10 cellular contexts compared by ENCODE assay signal in genomic region chr2:121722479-121722878, GRCh38. TPM values are rescaled to one million over a fixed set of nuclear protein-coding genes. Genes with fewer than 3 reads are reported as not detected.
DNase-seq lines count a peak whose midpoint lies in the region; ATAC-seq and TF ChIP-seq lines count a peak whose summit lies in the region.
"Had no signal": no experiment of that assay in that cellular context is flagged by ENCODE, and none has a peak within 500 bp of the region (broad histone marks: within the 10 kb centered on the region; RNA-seq: fewer than 3 reads in every experiment).

No MANE protein-coding gene starts in this region.

- peaks cover 0 to 14% (median 4%) of the 10 kb centered on the region in 3 donors for H3K36me3 Mint-ChIP-seq in CD8-positive, alpha-beta memory T cell

- H2AK5ac ChIP-seq in IMR-90 (ENCODE audit: low read depth, low read length) = peak overlapping the region; percentile 41; the same call in 1 of the 2 replicates

- peak overlapping the region; percentile 26; the same call in 1 of the 2 replicates for H2BK20ac ChIP-seq in IMR-90 (ENCODE audit: low read depth, low read length)

- no peak overlapping the region for H2AFZ ChIP-seq in IMR-90 (replicated peaks; ENCODE audit: low read length, poor library complexity)

- no peaks in the 10 kb centered on the region for H4K20me1 ChIP-seq in IMR-90 (ENCODE audit: insufficient read depth, low read length)

- TF ChIP-seq CTCF in IMR-90 (conservative IDR thresholded peaks at IDR 0.05; ENCODE audit: low read depth, low read length) (no peak; the same call in 1 of the 2 replicates), ascending aorta (IDR thresholded peaks at IDR 0.05) (no peak), uterus (IDR thresholded peaks at IDR 0.05) (no peak)

- H3K4ac ChIP-seq in IMR-90 (ENCODE audit: low read depth, low read length) = peak overlapping the region; percentile 13; the same call in 1 of the 2 replicates

- BruUV-seq in IMR-90 (replicated peaks; lab: Mats Ljungman, UMichigan) = no TSS peak

- no peak overlapping the region for H3K27ac Mint-ChIP-seq in CD8-positive, alpha-beta memory T cell

- in situ Hi-C loops in IMR-90 (cut with MboI; ENCODE audit: low sequenced_read_pairs) = loop anchor here (10.0 kb wide), 2 partner anchors 188 to 328 kb away; partner anchors contain the start of gene RNU4ATAC

- H4K91ac ChIP-seq in IMR-90 (ENCODE audit: insufficient read depth, low read depth, low read length) = no peak overlapping the region

- H4K5ac ChIP-seq in IMR-90 (ENCODE audit: low read depth, low read length) = no peak overlapping the region

- peak; percentile 14 for DNase-seq in COLO829 (ENCODE audit: low spot score)
- DNase-seq in IMR-90 = peak; percentile 87
- DNase-seq in ascending aorta (ENCODE audit: low spot score in 2 of 2) = no peak
- peak; percentile 78 to 92 for DNase-seq in lung microvascular endothelial cell (ENCODE audit: low read depth in 2 of 2)
- no peak for DNase-seq in T-helper 9 cell
- DNase-seq in uterus = no peak
- DNase-seq in CD8-positive, alpha-beta memory T cell = no peak
- DNase-seq in NCI-H446 (lab: John Stamatoyannopoulos, UW) = no peak
- DNase-seq: cortex of kidney, NCI-H510A treated with DMSO at 0.1 percent for 48 hours had no signal

- H2BK5ac ChIP-seq in IMR-90 (ENCODE audit: low read depth, low read length, poor library complexity, severe bottlenecking) = peak overlapping the region; percentile 74

- H3K27me3 Mint-ChIP-seq in CD8-positive, alpha-beta memory T cell = no peaks in the 10 kb centered on the region

- no peak overlapping the region for H3K14ac ChIP-seq in IMR-90 (replicated peaks; ENCODE audit: low read depth, low read length)

- TF ChIP-seq POLR2A in IMR-90 (IDR thresholded peaks at IDR 0.05; ENCODE audit: low read depth, low read length) = no peak
- TF ChIP-seq POLR2A in uterus (IDR thresholded peaks at IDR 0.05) = no peak

- 0 out of 4 replicates have a peak overlapping the region, but pooled peaks of 1 of the 2 experiments have one; percentile 22 for H4K8ac ChIP-seq in IMR-90 (ENCODE audit: low read depth in 2 of 2, low read length in 2 of 2)

- H3K4me3 Mint-ChIP-seq in CD8-positive, alpha-beta memory T cell = no peak overlapping the region

- H3K79me1 ChIP-seq in IMR-90 (ENCODE audit: low read depth in 1 of 2, low read length in 2 of 2) = 0 out of 4 replicates have a peak, but pooled peaks cover 0 to 15% of the 10 kb centered on the region in 2 experiments

- peak overlapping the region; percentile 20; the same call in 1 of the 2 replicates for H3K18ac ChIP-seq in IMR-90 (ENCODE audit: low read depth, low read length)

- no peak overlapping the region for H3K4me3 ChIP-seq in IMR-90 (ENCODE audit: insufficient read depth, low read depth, low read length)
- H3K4me3 ChIP-seq in ascending aorta = no peak overlapping the region
- H3K4me3 ChIP-seq in uterus = no peak overlapping the region
- no peak overlapping the region for H3K4me3 ChIP-seq in CD8-positive, alpha-beta memory T cell (ENCODE audit: low read length)

- H3K9ac ChIP-seq in IMR-90 (ENCODE audit: low read depth, low read length) = peak overlapping the region; percentile 43; the same call in 1 of the 2 replicates

- H3K27ac ChIP-seq in IMR-90 (ENCODE audit: insufficient read depth, low read length) (peak overlapping the region; percentile 59; the same call in 1 of the 2 replicates), ascending aorta (peak overlapping the region; percentile 58 to 78), uterus (no peak overlapping the region)
- no peak overlapping the region for H3K27ac ChIP-seq in CD8-positive, alpha-beta memory T cell (ENCODE audit: low read depth, low read length)

- H3K9me3 Mint-ChIP-seq in CD8-positive, alpha-beta memory T cell = no peaks in the 10 kb centered on the region

- dilution Hi-C loops in IMR-90 (cut with HindIII; ENCODE audit: low sequenced_read_pairs, unreplicated experiment) = no loop called here

- peak overlapping the region; percentile 70 for H3K4me2 ChIP-seq in IMR-90 (ENCODE audit: low read depth, low read length)

- H3K56ac ChIP-seq in IMR-90 (ENCODE audit: extremely low read depth, insufficient read depth, low read length) = no peak overlapping the region

- peak; percentile 55 for ATAC-seq in IMR-90 (ENCODE audit: low read depth)

- H2AK9ac ChIP-seq in IMR-90 (replicated peaks; ENCODE audit: low read depth, low read length, poor library complexity) = no peak overlapping the region

- intact Hi-C loops in IMR-90 (cut with micrococcal nuclease) (no loop called here), ascending aorta (cut with DNase I) (loop anchor here (1.0 kb wide), 2 partner anchors 15 to 192 kb away; partner anchors contain the start of gene RNU4ATAC), uterus (cut with DNase I; ENCODE audit: low total_unique reads) (no loop called here)

- H3K27me3 ChIP-seq in IMR-90 (ENCODE audit: control insufficient read depth, insufficient read depth, low read length) (no peaks in the 10 kb centered on the region), ascending aorta (no peaks in the 10 kb centered on the region), uterus (no peaks in the 10 kb centered on the region)
- H3K27me3 ChIP-seq in CD8-positive, alpha-beta memory T cell (ENCODE audit: insufficient read depth, low read length, poor library complexity, severe bottlenecking) = no peaks in the 10 kb centered on the region

- H3K36me3 ChIP-seq in IMR-90 (ENCODE audit: control insufficient read depth, insufficient read depth, low read length) (peaks cover 4% of the 10 kb centered on the region), ascending aorta (peaks cover 3 to 15% of the 10 kb centered on the region in 2 donors), uterus (no peaks in the 10 kb centered on the region)
- H3K36me3 ChIP-seq in CD8-positive, alpha-beta memory T cell (ENCODE audit: insufficient read depth, low read length) = no peaks in the 10 kb centered on the region

- no peak overlapping the region for H2BK120ac ChIP-seq in IMR-90 (ENCODE audit: low read depth, low read length)

- no peak overlapping the region for H3K23ac ChIP-seq in IMR-90 (ENCODE audit: low read depth, low read length)

- peaks cover 3 to 6% (median 5%) of the 10 kb centered on the region in 3 donors for H3K4me1 Mint-ChIP-seq in CD8-positive, alpha-beta memory T cell

- CTCF ChIA-PET in IMR-90 (lab: Yijun Ruan, JAX) = no interaction called here
- CTCF ChIA-PET in CD8-positive, alpha-beta memory T cell (lab: Charles Lee) = interaction anchor here (6.6 kb wide), 1 partner anchor 191 kb away, joined by 49 read pairs; the partner anchor contains the start of gene RNU4ATAC

- TF ChIP-seq RAD21 in IMR-90 (IDR thresholded peaks at IDR 0.05; ENCODE audit: low read length) = no peak

- 0 out of 3 replicates have a peak overlapping the region, but pooled peaks have one; percentile 37 for H2BK15ac ChIP-seq in IMR-90 (ENCODE audit: low read depth, low read length)

- H3K9me1 ChIP-seq in IMR-90 (ENCODE audit: insufficient read depth, low read length) = peaks cover 13% of the 10 kb centered on the region

- H3K4me1 ChIP-seq in IMR-90 (ENCODE audit: control insufficient read depth, insufficient read depth, low read length) (peaks cover 6% of the 10 kb centered on the region; the same call in 1 of the 2 replicates), ascending aorta (no peaks in the 10 kb centered on the region), uterus (no peaks in the 10 kb centered on the region)
- H3K4me1 ChIP-seq in CD8-positive, alpha-beta memory T cell (ENCODE audit: insufficient read depth, low read length) = peaks cover 3% of the 10 kb centered on the region

- POLR2A ChIA-PET in IMR-90 (lab: Charles Lee; ENCODE audit: unreplicated experiment) = no interaction called here
- POLR2A ChIA-PET in CD8-positive, alpha-beta memory T cell (lab: Charles Lee) = no interaction called here

- 52% methylated on average over 3 of the region's 5 CpGs; no CpG with 5 or more reads in 1 of the 2 experiments for WGBS in IMR-90 (ENCODE audit: extremely low coverage in 2 of 2, insufficient read length in 1 of 2), 2 experiments

- H3K9me3 ChIP-seq in IMR-90 (ENCODE audit: control insufficient read depth, insufficient read depth, low read length) (no peaks in the 10 kb centered on the region), ascending aorta (no peaks in the 10 kb centered on the region), uterus (no peaks in the 10 kb centered on the region)
- H3K9me3 ChIP-seq in CD8-positive, alpha-beta memory T cell (ENCODE audit: low read length) = no peaks in the 10 kb centered on the region

TF ChIP-seq in IMR-90, 13 proteins besides CTCF, POLR2A, EP300 and RAD21:
- no peak for TF ChIP-seq BHLHE40 (IDR thresholded peaks at IDR 0.05; ENCODE audit: low read depth, low read length)
- TF ChIP-seq MAFK (IDR thresholded peaks at IDR 0.05; ENCODE audit: low read depth, low read length) = peak; percentile 64
- TF ChIP-seq RCOR1 (IDR thresholded peaks at IDR 0.05; ENCODE audit: insufficient replicate concordance, low read length) = peak; percentile 42
- no peak for TF ChIP-seq FOS (IDR thresholded peaks at IDR 0.05; ENCODE audit: low read depth, low read length)

RNA-seq across cellular contexts. Expression of gene NIFK, which starts 14.2 kb away (rescaled TPM):
- total RNA-seq in IMR-90 (2012; rRNA removed) (19.5 and 47.8 TPM in 2 replicates), ascending aorta (31.9 TPM), lung microvascular endothelial cell (24.4 and 43.8 TPM in 2 replicates), uterus (10 to 100 TPM; 21.2 to 61.2 (median 39.4) TPM)
- 22.7 and 24.3 TPM in 2 replicates for polyA plus RNA-seq in IMR-90 (2012; rRNA removed)
- polyA plus RNA-seq in IMR-90 (2012; cell fraction: cytosol; rRNA removed) = 3.9 and 5.8 TPM in 2 replicates
- 2.9 and 12.4 TPM in 2 replicates for polyA plus RNA-seq in IMR-90 (2012; cell fraction: nucleus; rRNA removed; ENCODE audit: low replicate concordance)
- 100 to 1,000 TPM; 167 to 169 TPM for total RNA-seq in CD8-positive, alpha-beta memory T cell
- 54.4 TPM for polyA plus RNA-seq in CD8-positive, alpha-beta memory T cell

RNA-seq across cellular contexts. Expression of gene TSN, which starts 33.0 kb away (rescaled TPM):
- 56.3 and 57.5 TPM in 2 replicates for total RNA-seq in IMR-90 (2012; rRNA removed)
- polyA plus RNA-seq in IMR-90 (2012; rRNA removed) = 28.4 and 31.0 TPM in 2 replicates
- 6.5 and 20.6 TPM in 2 replicates for polyA plus RNA-seq in IMR-90 (2012; cell fraction: cytosol; rRNA removed)
- 2.2 and 12.0 TPM in 2 replicates for polyA plus RNA-seq in IMR-90 (2012; cell fraction: nucleus; rRNA removed; ENCODE audit: low replicate concordance)
- total RNA-seq in ascending aorta = 42.6 TPM
- 63.4 and 119 TPM in 2 replicates for total RNA-seq in lung microvascular endothelial cell
- total RNA-seq in uterus = 10 to 100 TPM; 54.3 to 93.8 (median 82.1) TPM
- total RNA-seq in CD8-positive, alpha-beta memory T cell = 10 to 100 TPM; 88.0 to 90.4 TPM
- polyA plus RNA-seq in CD8-positive, alpha-beta memory T cell = 74.9 TPM

Comparison
In these comparisons a context has a peak if more than half of its experiments do, and no peak if none do; other contexts are left out.
1. DNase-seq: peak in COLO829 (single experiment), IMR-90 (single experiment) and lung microvascular endothelial cell (2 of 2); none in ascending aorta (0 of 2), T-helper 9 cell (single experiment), uterus (0 of 2), CD8-positive, alpha-beta memory T cell (0 of 5) and NCI-H446 (0 of 2).
2. H3K27ac ChIP-seq: peak in IMR-90 (single experiment) and ascending aorta (2 of 2); none in uterus (0 of 2) and CD8-positive, alpha-beta memory T cell (single experiment).